Comparison of ENCODE assay signal across 8 cellular contexts in genomic region chr10:102394079-102394800, GRCh38. TPM values are rescaled to one million over a fixed set of nuclear protein-coding genes. Genes with fewer than 3 reads are reported as not detected.
DNase-seq lines count a peak whose midpoint lies in the region; ATAC-seq and TF ChIP-seq lines count a peak whose summit lies in the region.

No MANE protein-coding gene starts in this region.

- peaks cover 0 to 4% (median 0%) of the 10 kb centered on the region in 45 donors for H3K27me3 ChIP-seq in dorsolateral prefrontal cortex
- H3K27me3 ChIP-seq in lower lobe of right lung (ENCODE audit: low read depth), result no peaks in the 10 kb centered on the region

- intact Hi-C loops in dorsolateral prefrontal cortex (cut with DNase I), result no loop called here
- intact Hi-C loops in lower lobe of right lung (cut with DNase I), result no loop called here

- DNase-seq in AG10803 (ENCODE audit: low read depth) (peak; percentile 85), NCI-H69 (lab: John Stamatoyannopoulos, UW) (peak; percentile 85), dorsolateral prefrontal cortex (peak; percentile 78 to 89 (median 82)), lower lobe of right lung (peak; percentile 95)
- peak; percentile 99 for DNase-seq in activated CD4-positive, alpha-beta T cell treated with anti-CD3 and anti-CD28 coated beads, Interleukin-2, amount 50 U/mL, for 48 hours
- DNase-seq in stimulated activated CD4-positive, alpha-beta T cell treated with anti-CD3 and anti-CD28 coated beads, TNF-alpha, amount 100 ng/mL, for 1 hour (ENCODE audit: low read depth in 3 of 3, low spot score in 1 of 3), result peak; percentile 96 to 98 (median 97)

- ATAC-seq in GM18867 (IDR thresholded peaks at IDR 0.05; ENCODE audit: unreplicated experiment) (peak; percentile 82), HG03097 (IDR thresholded peaks at IDR 0.05; ENCODE audit: low FRiP score, unreplicated experiment) (peak; percentile 67), lower lobe of right lung (peak; percentile 91 to 92)

- H3K4me1 ChIP-seq in lower lobe of right lung, result peaks cover 46% of the 10 kb centered on the region

- H3K27ac ChIP-seq in dorsolateral prefrontal cortex (peak overlapping the region; percentile 62 to 98 (median 88)), lower lobe of right lung (peak overlapping the region; percentile 96)

- no peaks in the 10 kb centered on the region for H3K9me3 ChIP-seq in lower lobe of right lung

- H3K36me3 ChIP-seq in lower lobe of right lung, result peaks cover 10% of the 10 kb centered on the region

- peak overlapping the region; percentile 86 for H3K4me3 ChIP-seq in AG10803 (ENCODE audit: low read length)
- peak overlapping the region; percentile 53 to 96 (median 74) for H3K4me3 ChIP-seq in dorsolateral prefrontal cortex
- peak overlapping the region; percentile 68 for H3K4me3 ChIP-seq in lower lobe of right lung

- peak; percentile 77 for TF ChIP-seq CTCF in AG10803 (conservative IDR thresholded peaks at IDR 0.05; ENCODE audit: low read length)
- peak in 46 of 56 donors; percentile 2 to 99 (median 88) for TF ChIP-seq CTCF in dorsolateral prefrontal cortex (IDR thresholded peaks at IDR 0.05 in 54 of 56, conservative IDR thresholded peaks at IDR 0.05 in 2 of 56; ENCODE audit: low read depth in 1 of 56, partially characterized antibody in 56 of 56)
- peak; percentile 35 for TF ChIP-seq CTCF in lower lobe of right lung (IDR thresholded peaks at IDR 0.05)

RNA-seq across cellular contexts. Expression of gene NFKB2, which starts 1.3 kb away (rescaled TPM):
- total RNA-seq in dorsolateral prefrontal cortex, result 10 to 100 TPM in 45 of 120 experiments, 1 to 10 TPM in 75; 3.3 to 26.3 (median 8.5) TPM
- 30.9 TPM for total RNA-seq in lower lobe of right lung

RNA-seq across cellular contexts. Expression of gene PSD, which starts 24.3 kb away (rescaled TPM):
- total RNA-seq in dorsolateral prefrontal cortex (100 to 1,000 TPM in 119 of 120 experiments, 10 to 100 TPM in 1; 92.5 to 483 (median 306) TPM), lower lobe of right lung (5.3 TPM)

RNA-seq across cellular contexts. Expression of gene FBXL15, which starts 26.4 kb away (rescaled TPM):
- 10 to 100 TPM; 13.9 to 50.1 (median 32.5) TPM for total RNA-seq in dorsolateral prefrontal cortex
- total RNA-seq in lower lobe of right lung, result 16.6 TPM

RNA-seq across cellular contexts. Expression of gene CUEDC2, which starts 38.1 kb away (rescaled TPM):
- total RNA-seq in dorsolateral prefrontal cortex (100 to 1,000 TPM in 6 of 120 experiments, 10 to 100 TPM in 114; 53.3 to 107 (median 81.5) TPM), lower lobe of right lung (41.2 TPM)

RNA-seq across cellular contexts. Expression of gene C10orf95, which starts 57.1 kb away (rescaled TPM):
- 1 to 10 TPM in 4 of 120 experiments, under 1 TPM in 54, not detected in 62; 0.26 to 1.3 (median 0.45) TPM for total RNA-seq in dorsolateral prefrontal cortex
- total RNA-seq in lower lobe of right lung, result 5.7 TPM

Comparison
In these comparisons a context has a peak if more than half of its experiments do, and no peak if none do; other contexts are left out.
1. Peak in every context shown above with its lines: DNase-seq, ATAC-seq, H3K4me3 ChIP-seq and H3K27ac ChIP-seq.
2. CTCF ChIP-seq: peak in every context shown above with its lines; median percentile 88 in dorsolateral prefrontal cortex; 77 in AG10803; 35 in lower lobe of right lung.
3. RNA of gene PSD, which starts 24.3 kb away (total RNA-seq): 92.5 to 483 TPM in dorsolateral prefrontal cortex; 5.3 TPM in lower lobe of right lung (single experiment); every median in the first group is over 10 times any median in the second.